In genomic region chr2:23691576-23691975, GRCh38 we compare ENCODE assay signal across 21 cellular contexts.
DNase-seq lines count a peak whose midpoint lies in the region; ATAC-seq, FAIRE-seq and TF ChIP-seq lines count a peak whose summit lies in the region.
"Had no signal": no experiment of that assay in that cellular context is flagged by ENCODE, and none has a peak within 500 bp of the region (broad histone marks: within the 10 kb centered on the region; RNA-seq: fewer than 3 reads in every experiment).

No MANE protein-coding gene starts in this region.

- H3K36me3 ChIP-seq in left ventricle myocardium inferior (peaks cover 6% of the 10 kb centered on the region), H1 (ENCODE audit: control insufficient read depth in 2 of 4, insufficient read depth in 4 of 4, low read length in 3 of 4) (no peaks in the 10 kb centered on the region), spleen (peaks cover 0 to 60% (median 5%) of the 10 kb centered on the region in 6 donors), mesenchymal stem cell (ENCODE audit: control insufficient read depth in 1 of 2, insufficient read depth in 2 of 2, low read depth in 1 of 2, low read length in 2 of 2) (peaks cover 69 to 76% of the 10 kb centered on the region in 2 experiments)
- H3K36me3 ChIP-seq: BLaER1 treated with 17β-estradiol and CSF1 and Interleukin-3, amounts not matched to agents 10 nM and 100 nM had no signal

- H4K91ac ChIP-seq in H1 (replicated peaks; ENCODE audit: insufficient read length, low read length) (no peak overlapping the region), mesenchymal stem cell (ENCODE audit: low read length) (no peak overlapping the region)

- intact Hi-C loops in left cardiac atrium (cut with DNase I) = no loop called here
- intact Hi-C loops in left ventricle myocardium inferior (cut with micrococcal nuclease) = no loop called here
- intact Hi-C loops in spleen (cut with DNase I; ENCODE audit: low total_unique reads) = no loop called here

- H3K18ac ChIP-seq in H1 (ENCODE audit: extremely low read depth, low read length) (no peak overlapping the region), mesenchymal stem cell (ENCODE audit: low read depth in 1 of 2, low read length in 2 of 2) (no peak overlapping the region)

- H3K23me2 ChIP-seq in H1 (ENCODE audit: low read depth, low read length) = no peaks in the 10 kb centered on the region

- H4K8ac ChIP-seq in H1 (ENCODE audit: extremely low read depth, insufficient read depth, low read length) (no peak overlapping the region), mesenchymal stem cell (ENCODE audit: low read length) (no peak overlapping the region)

- TF ChIP-seq CTCF in left ventricle myocardium inferior (IDR thresholded peaks at IDR 0.05; ENCODE audit: borderline replicate concordance) (no peak), H1 (IDR thresholded peaks at IDR 0.05; ENCODE audit: control extremely low read depth in 1 of 3, insufficient read depth in 1 of 3, low read depth in 1 of 3, low read length in 3 of 3) (no peak), neural crest cell (conservative IDR thresholded peaks at IDR 0.05) (no peak), spleen (IDR thresholded peaks at IDR 0.05 in 8 of 11, conservative IDR thresholded peaks at IDR 0.05 in 3 of 11) (no peak)

- H2BK12ac ChIP-seq in H1 (ENCODE audit: low read depth, low read length) = no peak overlapping the region
- no peak overlapping the region for H2BK12ac ChIP-seq in mesenchymal stem cell (ENCODE audit: low read length in 2 of 2)

- H2AK5ac ChIP-seq in H1 (ENCODE audit: low read depth, low read length) (no peak overlapping the region; the same call in 1 of the 2 replicates), mesenchymal stem cell (ENCODE audit: low read length, severe bottlenecking) (no peak overlapping the region)

- no peaks in the 10 kb centered on the region for H3K9me3 Mint-ChIP-seq in neural crest cell
- H3K9me3 Mint-ChIP-seq: CD4-positive, alpha-beta T cell had no signal

- H2AFZ ChIP-seq in H1 (ENCODE audit: low read length) (no peak overlapping the region), mesenchymal stem cell (ENCODE audit: low read depth, low read length) (no peak overlapping the region)
- H2AFZ ChIP-seq: PC-9 had no signal

- no peak overlapping the region for H2BK120ac ChIP-seq in H1 (replicated peaks; ENCODE audit: low read depth, low read length)
- no peak overlapping the region for H2BK120ac ChIP-seq in mesenchymal stem cell (ENCODE audit: low read depth, low read length)

- H2BK20ac ChIP-seq in H1 (ENCODE audit: low read length) = no peak overlapping the region

- no peak overlapping the region for H3K23ac ChIP-seq in H1 (ENCODE audit: insufficient read length)
- H3K23ac ChIP-seq in mesenchymal stem cell (ENCODE audit: low read length in 2 of 2) = no peak overlapping the region

- H3K27me3 Mint-ChIP-seq in neural crest cell (ENCODE audit: low read depth) = no peaks in the 10 kb centered on the region
- H3K27me3 Mint-ChIP-seq: CD4-positive, alpha-beta T cell had no signal

- no peak for ATAC-seq in left cardiac atrium
- ATAC-seq: A549, K562 had no signal

- H3K9ac ChIP-seq in H1 (replicated peaks in 1 of 4; ENCODE audit: extremely low read depth in 1 of 4, low read depth in 3 of 4, low read length in 3 of 4) (no peak overlapping the region), mesenchymal stem cell (ENCODE audit: low read length) (no peak overlapping the region)
- H3K9ac ChIP-seq: BLaER1 treated with 17β-estradiol and CSF1 and Interleukin-3, amounts not matched to agents 10 nM and 100 nM had no signal

- H3K14ac ChIP-seq in H1 (ENCODE audit: insufficient read length) (no peak overlapping the region), mesenchymal stem cell (ENCODE audit: low read length in 2 of 2) (peak overlapping the region in 1 of 2 experiments; percentile 35)

- no peaks in the 10 kb centered on the region for H3K4me1 ChIP-seq in left ventricle myocardium inferior
- peaks cover 0 to 8% (median 7%) of the 10 kb centered on the region in 4 experiments; a peak in 5 of 7 replicates for H3K4me1 ChIP-seq in H1 (replicated peaks in 1 of 4; ENCODE audit: control insufficient read depth in 3 of 4, insufficient read depth in 4 of 4, low read length in 3 of 4)
- peaks cover 0 to 29% (median 9%) of the 10 kb centered on the region in 6 donors for H3K4me1 ChIP-seq in spleen
- peaks cover 4% of the 10 kb centered on the region for H3K4me1 ChIP-seq in mesenchymal stem cell (ENCODE audit: control insufficient read depth, insufficient read depth, low read depth, low read length)
- H3K4me1 ChIP-seq: A549 had no signal

- H3K79me1 ChIP-seq in H1 (ENCODE audit: low read depth, low read length) = no peaks in the 10 kb centered on the region
- no peaks in the 10 kb centered on the region for H3K79me1 ChIP-seq in mesenchymal stem cell (replicated peaks; ENCODE audit: low read length, poor library complexity, severe bottlenecking)

- WGBS in H1 (ENCODE audit: extremely low coverage in 1 of 2, insufficient coverage in 1 of 2, insufficient read length in 1 of 2, insufficient replicate concordance in 2 of 2, low coverage in 1 of 2, low lambda C conversion rate in 2 of 2, missing lambda C conversion rate in 1 of 2), 2 experiments = 94% methylated on average over 21 of the region's 21 CpGs; no CpG with 5 or more reads in 1 of the 2 experiments
- WGBS in spleen, 5 donors = 94 to 99% (median 97%) methylated on average over 12 to 21 of the region's 21 CpGs
- WGBS in mesenchymal stem cell = 97% methylated on average over 21 of the region's 21 CpGs

- H3K27me3 ChIP-seq in left ventricle myocardium inferior (ENCODE audit: low read depth) = no peaks in the 10 kb centered on the region
- H3K27me3 ChIP-seq in H1 (replicated peaks in 1 of 4; ENCODE audit: control insufficient read depth in 3 of 4, extremely low read depth in 1 of 4, insufficient read depth in 3 of 4, low read length in 3 of 4) = no peaks in the 10 kb centered on the region
- no peaks in the 10 kb centered on the region for H3K27me3 ChIP-seq in spleen (replicated peaks in 1 of 7)
- no peaks in the 10 kb centered on the region for H3K27me3 ChIP-seq in mesenchymal stem cell (ENCODE audit: control insufficient read depth in 1 of 2, insufficient read depth in 1 of 2, low read length in 2 of 2)
- H3K27me3 ChIP-seq: BLaER1 treated with 17β-estradiol and CSF1 and Interleukin-3, amounts not matched to agents 10 nM and 100 nM had no signal

- H3K27ac ChIP-seq in left ventricle myocardium inferior (replicated peaks) (no peak overlapping the region), H1 (ENCODE audit: low read depth, low read length) (no peak overlapping the region), spleen (peak overlapping the region in 2 of 8 donors; percentile 39 to 60), mesenchymal stem cell (ENCODE audit: low read length, poor library complexity, severe bottlenecking) (no peak overlapping the region)
- H3K27ac ChIP-seq: A549; BLaER1 treated with 17β-estradiol and CSF1 and Interleukin-3, amounts not matched to agents 10 nM and 100 nM; PC-9 had no signal

- no peaks in the 10 kb centered on the region for H4K20me1 ChIP-seq in H1 (replicated peaks in 1 of 2; ENCODE audit: control insufficient read depth in 1 of 2, insufficient read depth in 2 of 2, low read length in 2 of 2)

- TF ChIP-seq POLR2A in H1 (IDR thresholded peaks at IDR 0.05; ENCODE audit: control extremely low read depth in 1 of 2, low read depth in 2 of 2, low read length in 2 of 2) (no peak), spleen (IDR thresholded peaks at IDR 0.05) (no peak)

- DNase-seq in left cardiac atrium (peak; percentile 16), left ventricle myocardium inferior (no peak), H1 (ENCODE audit: low read depth in 1 of 2, low spot score in 2 of 2) (no peak), neural crest cell (ENCODE audit: low read depth, low spot score) (no peak), spleen (peak; percentile 68), mesenchymal stem cell (no peak)
- DNase-seq in activated CD4-positive, alpha-beta T cell treated with anti-CD3 and anti-CD28 coated beads, Interleukin-2, amount 50 U/mL, for 4 hours = no peak
- DNase-seq: AML-193; CD4-positive, alpha-beta T cell; H7; Kasumi-1; NCI-H1105; NCI-H1436 treated with DMSO at 0.1 percent for 48 hours; NCI-H1930; NCI-H446 treated with DMSO at 0.1 percent for 48 hours; PC-9; SHP77 treated with DMSO at 0.1 percent for 48 hours had no signal

- H3K4me2 ChIP-seq in H1 (ENCODE audit: insufficient read depth in 1 of 2, low read depth in 2 of 2, low read length in 2 of 2) = no peak overlapping the region
- no peak overlapping the region for H3K4me2 ChIP-seq in mesenchymal stem cell (ENCODE audit: low read length, poor library complexity, severe bottlenecking)
- H3K4me2 ChIP-seq: A549; BLaER1 treated with 17β-estradiol and CSF1 and Interleukin-3, amounts not matched to agents 10 nM and 100 nM; PC-9 had no signal

- H3K79me2 ChIP-seq in H1 (ENCODE audit: control insufficient read depth in 1 of 2, insufficient read depth in 2 of 2, low read length in 2 of 2) = no peaks in the 10 kb centered on the region

- no peaks in the 10 kb centered on the region for H3K9me3 ChIP-seq in left ventricle myocardium inferior (replicated peaks)
- H3K9me3 ChIP-seq in H1 (ENCODE audit: insufficient read depth in 2 of 2, low read depth in 1 of 2, low read length in 1 of 2) = no peaks in the 10 kb centered on the region; a peak in 1 of 4 replicates
- H3K9me3 ChIP-seq in spleen = no peaks in the 10 kb centered on the region
- H3K9me3 ChIP-seq in mesenchymal stem cell (ENCODE audit: control insufficient read depth, low read length) = no peaks in the 10 kb centered on the region
- H3K9me3 ChIP-seq: A549; BLaER1 treated with 17β-estradiol and CSF1 and Interleukin-3, amounts not matched to agents 10 nM and 100 nM had no signal

- H2BK15ac ChIP-seq in H1 (ENCODE audit: low read length) = no peak overlapping the region
- H2BK15ac ChIP-seq in mesenchymal stem cell (ENCODE audit: low read depth, poor library complexity, severe bottlenecking) = no peak overlapping the region

- TF ChIP-seq RAD21 in H1 (IDR thresholded peaks at IDR 0.05 in 1 of 2, conservative IDR thresholded peaks at IDR 0.05 in 1 of 2; ENCODE audit: low read depth in 2 of 2, low read length in 2 of 2) = no peak

- H3K4me3 ChIP-seq in left ventricle myocardium inferior (no peak overlapping the region), H1 (ENCODE audit: extremely low read depth in 1 of 4, insufficient read depth in 2 of 4, low read depth in 3 of 4, low read length in 4 of 4) (no peak overlapping the region), spleen (no peak overlapping the region), mesenchymal stem cell (ENCODE audit: insufficient read depth in 1 of 2, low read depth in 1 of 2, low read length in 2 of 2) (no peak overlapping the region)
- H3K4me3 ChIP-seq: A549; BLaER1 treated with 17β-estradiol and CSF1 and Interleukin-3, amounts not matched to agents 10 nM and 100 nM; K562; PC-9 had no signal

- no peak overlapping the region for H3K4ac ChIP-seq in H1 (replicated peaks; ENCODE audit: insufficient read length, low read depth, low read length)
- no peak overlapping the region for H3K4ac ChIP-seq in mesenchymal stem cell (ENCODE audit: low read depth in 1 of 2, low read length in 2 of 2)

- H3K27ac Mint-ChIP-seq in neural crest cell (ENCODE audit: unreplicated experiment) = peak overlapping the region; percentile 81
- H3K27ac Mint-ChIP-seq: CD4-positive, alpha-beta T cell had no signal

- no peak overlapping the region for H3K4me3 Mint-ChIP-seq in neural crest cell
- H3K4me3 Mint-ChIP-seq: CD4-positive, alpha-beta T cell had no signal

- no peak overlapping the region for H3K56ac ChIP-seq in H1 (replicated peaks; ENCODE audit: insufficient read length, low read depth, low read length)

- no peak for FAIRE-seq in H1 (lab: Jason Lieb, UNC)
- FAIRE-seq: A549, G401.6, K562 had no signal

- no peak overlapping the region for H4K5ac ChIP-seq in H1 (ENCODE audit: insufficient read length, low read depth, low read length)

- POLR2A ChIA-PET in H1 (lab: Charles Lee; ENCODE audit: partially characterized antibody) = interaction anchor here (1.1 kb wide), 1 partner anchor 9 kb away, joined by 3 read pairs; no protein-coding TSS in a partner anchor

- H2BK5ac ChIP-seq in H1 (ENCODE audit: low read depth, low read length) = peak overlapping the region; percentile 2; the same call in 1 of the 2 replicates
- no peak overlapping the region for H2BK5ac ChIP-seq in mesenchymal stem cell (ENCODE audit: low read depth, low read length, poor library complexity, severe bottlenecking)

- H3K36me3 Mint-ChIP-seq in neural crest cell (ENCODE audit: low read depth) = peaks cover 7% of the 10 kb centered on the region

- CTCF ChIA-PET in H1 (lab: Charles Lee; ENCODE audit: partially characterized antibody) = no interaction called here

- no peak for TF ChIP-seq EP300 in H1 (IDR thresholded peaks at IDR 0.05; ENCODE audit: borderline replicate concordance in 1 of 2, low read depth in 2 of 2, low read length in 2 of 2)

- H3K4me1 Mint-ChIP-seq in neural crest cell = peaks cover 10% of the 10 kb centered on the region

Comparison
In these comparisons a context has a peak if more than half of its experiments do, and no peak if none do; other contexts are left out.
1. DNase-seq: peak in left cardiac atrium (single experiment) and spleen (single experiment); none in left ventricle myocardium inferior (single experiment), H1 (0 of 2), neural crest cell (single experiment), mesenchymal stem cell (single experiment) and activated CD4-positive, alpha-beta T cell treated with anti-CD3 and anti-CD28 coated beads, Interleukin-2, amount 50 U/mL, for 4 hours (0 of 2).